Comparison of ENCODE assay signal across 17 cellular contexts in the genomic region with DNA sequence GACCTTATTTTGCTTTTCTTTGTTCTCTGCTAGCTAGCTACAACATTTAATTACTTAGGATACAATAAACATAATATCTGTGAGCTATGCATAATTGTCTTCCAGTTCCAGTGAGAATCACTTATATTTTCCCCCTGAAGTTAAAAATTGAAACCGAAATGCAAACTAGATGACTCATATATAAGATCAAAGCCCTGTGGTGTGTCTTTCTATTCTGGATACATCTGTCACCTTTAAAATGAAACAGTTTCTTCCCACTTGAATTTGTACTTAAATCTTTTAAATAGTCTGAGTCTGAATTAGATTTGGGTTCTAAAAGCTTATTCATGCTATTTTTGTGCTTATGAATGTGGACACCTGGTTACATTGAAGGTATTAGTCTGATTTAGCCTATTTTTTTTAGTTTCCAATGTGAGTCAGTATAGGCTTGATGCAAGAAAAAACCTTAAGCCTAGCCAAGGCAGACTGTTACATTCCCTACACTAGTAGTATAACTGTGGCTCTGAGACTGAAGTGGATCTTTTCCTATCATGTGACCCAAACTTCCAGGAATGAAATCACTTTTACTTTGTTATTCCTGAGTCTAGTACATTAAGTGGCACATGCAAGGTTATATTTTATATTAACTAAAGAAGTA.
DNase-seq lines count a peak whose midpoint lies in the region; ATAC-seq, FAIRE-seq and TF ChIP-seq lines count a peak whose summit lies in the region.
"Had no signal": no experiment of that assay in that cellular context is flagged by ENCODE, and none has a peak within 500 bp of the region (broad histone marks: within the 10 kb centered on the region; RNA-seq: fewer than 3 reads in every experiment).

No MANE protein-coding gene starts in this region.

- no peak overlapping the region for H3K9ac ChIP-seq in IMR-90 (ENCODE audit: low read depth, low read length)

- H3K4me1 ChIP-seq in IMR-90 (ENCODE audit: control insufficient read depth, insufficient read depth, low read length): no peaks in the 10 kb centered on the region
- H3K4me1 ChIP-seq: HAP-1 had no signal

- TF ChIP-seq POLR2A in H54 (IDR thresholded peaks at IDR 0.05; ENCODE audit: low read depth, low read length): no peak
- no peak for TF ChIP-seq POLR2A in IMR-90 (IDR thresholded peaks at IDR 0.05; ENCODE audit: low read depth, low read length)

- H4K91ac ChIP-seq in IMR-90 (ENCODE audit: insufficient read depth, low read depth, low read length): no peak overlapping the region

- no peak for TF ChIP-seq RAD21 in IMR-90 (IDR thresholded peaks at IDR 0.05; ENCODE audit: low read length)

- no peaks in the 10 kb centered on the region for H3K9me3 ChIP-seq in IMR-90 (ENCODE audit: control insufficient read depth, insufficient read depth, low read length)
- H3K9me3 ChIP-seq: HAP-1 had no signal

- no peaks in the 10 kb centered on the region for H3K9me3 Mint-ChIP-seq in activated CD4-positive, alpha-beta T cell treated with anti-CD3 and anti-CD28 coated beads for 36 hours (ENCODE audit: low read depth)
- H3K9me3 Mint-ChIP-seq in activated CD4-positive, alpha-beta T cell treated with anti-CD3 and anti-CD28 coated beads, Interleukin-2, amount 10 ng/mL, durations not matched to agents 7 days and 5 days: no peaks in the 10 kb centered on the region
- H3K9me3 Mint-ChIP-seq: mesothelial cell of epicardium had no signal

- H3K27ac ChIP-seq in IMR-90 (ENCODE audit: insufficient read depth, low read length): no peak overlapping the region
- H3K27ac ChIP-seq: skin epidermis had no signal

- WGBS in IMR-90 (ENCODE audit: extremely low coverage in 2 of 2, insufficient read length in 1 of 2), 2 experiments: no CpG with 5 or more reads among the region's 1 CpG

- no peaks in the 10 kb centered on the region for H3K36me3 Mint-ChIP-seq in activated CD4-positive, alpha-beta T cell treated with anti-CD3 and anti-CD28 coated beads for 36 hours (ENCODE audit: low read depth)
- H3K36me3 Mint-ChIP-seq in activated CD4-positive, alpha-beta T cell treated with anti-CD3 and anti-CD28 coated beads, Interleukin-2, amount 10 ng/mL, durations not matched to agents 7 days and 5 days (ENCODE audit: low read depth): no peaks in the 10 kb centered on the region
- H3K36me3 Mint-ChIP-seq: mesothelial cell of epicardium had no signal

- no peak for TF ChIP-seq CTCF in IMR-90 (conservative IDR thresholded peaks at IDR 0.05; ENCODE audit: low read depth, low read length)

- H3K4ac ChIP-seq in IMR-90 (ENCODE audit: low read depth, low read length): no peak overlapping the region

- H3K79me1 ChIP-seq in IMR-90 (ENCODE audit: low read depth in 1 of 2, low read length in 2 of 2): no peaks in the 10 kb centered on the region

- H2BK120ac ChIP-seq in IMR-90 (ENCODE audit: low read depth, low read length): no peak overlapping the region

- dilution Hi-C loops in IMR-90 (cut with HindIII; ENCODE audit: low sequenced_read_pairs, unreplicated experiment): no loop called here

- no peak overlapping the region for H2BK5ac ChIP-seq in IMR-90 (ENCODE audit: low read depth, low read length, poor library complexity, severe bottlenecking)

- H4K20me1 ChIP-seq in IMR-90 (ENCODE audit: insufficient read depth, low read length): no peaks in the 10 kb centered on the region

- 0 out of 3 replicates have a peak overlapping the region, but pooled peaks have one; percentile 27 for H2BK15ac ChIP-seq in IMR-90 (ENCODE audit: low read depth, low read length)

- no peak overlapping the region for H2AK5ac ChIP-seq in IMR-90 (ENCODE audit: low read depth, low read length)

- intact Hi-C loops in activated CD4-positive, alpha-beta T cell treated with anti-CD3 and anti-CD28 coated beads for 36 hours (cut with DNase I, micrococcal nuclease): no loop called here
- intact Hi-C loops in IMR-90 (cut with micrococcal nuclease): no loop called here

- H3K18ac ChIP-seq in IMR-90 (ENCODE audit: low read depth, low read length): no peak overlapping the region

- H2BK20ac ChIP-seq in IMR-90 (ENCODE audit: low read depth, low read length): no peak overlapping the region

- FAIRE-seq in H54 (lab: Jason Lieb, UNC): peak; percentile 20
- FAIRE-seq: A204.1, colon had no signal

- no peaks in the 10 kb centered on the region; the same call in 1 of the 2 replicates for H3K9me1 ChIP-seq in IMR-90 (ENCODE audit: insufficient read depth, low read length)

- no peak overlapping the region for H3K4me3 Mint-ChIP-seq in activated CD4-positive, alpha-beta T cell treated with anti-CD3 and anti-CD28 coated beads for 36 hours
- H3K4me3 Mint-ChIP-seq in activated CD4-positive, alpha-beta T cell treated with anti-CD3 and anti-CD28 coated beads, Interleukin-2, amount 10 ng/mL, durations not matched to agents 7 days and 5 days: no peak overlapping the region
- H3K4me3 Mint-ChIP-seq: mesothelial cell of epicardium had no signal

- no peak overlapping the region for H3K4me3 ChIP-seq in IMR-90 (ENCODE audit: insufficient read depth, low read depth, low read length)
- H3K4me3 ChIP-seq: HAP-1, skin epidermis had no signal

- H4K8ac ChIP-seq in IMR-90 (ENCODE audit: low read depth in 2 of 2, low read length in 2 of 2): no peak overlapping the region; a peak in 1 of 4 replicates

- H3K14ac ChIP-seq in IMR-90 (replicated peaks; ENCODE audit: low read depth, low read length): no peak overlapping the region

- BruUV-seq in IMR-90 (replicated peaks; lab: Mats Ljungman, UMichigan): no TSS peak

- no peak overlapping the region; the same call in 1 of the 2 replicates for H3K4me2 ChIP-seq in IMR-90 (ENCODE audit: low read depth, low read length)

- no peak overlapping the region for H2AFZ ChIP-seq in IMR-90 (replicated peaks; ENCODE audit: low read length, poor library complexity)

- no peak overlapping the region for H3K27ac Mint-ChIP-seq in activated CD4-positive, alpha-beta T cell treated with anti-CD3 and anti-CD28 coated beads for 36 hours
- H3K27ac Mint-ChIP-seq in activated CD4-positive, alpha-beta T cell treated with anti-CD3 and anti-CD28 coated beads, Interleukin-2, amount 10 ng/mL, durations not matched to agents 7 days and 5 days: no peak overlapping the region
- H3K27ac Mint-ChIP-seq: mesothelial cell of epicardium had no signal

- peaks cover 10% of the 10 kb centered on the region for H3K4me1 Mint-ChIP-seq in activated CD4-positive, alpha-beta T cell treated with anti-CD3 and anti-CD28 coated beads for 36 hours
- peaks cover 3% of the 10 kb centered on the region for H3K4me1 Mint-ChIP-seq in activated CD4-positive, alpha-beta T cell treated with anti-CD3 and anti-CD28 coated beads, Interleukin-2, amount 10 ng/mL, durations not matched to agents 7 days and 5 days
- H3K4me1 Mint-ChIP-seq: mesothelial cell of epicardium had no signal

- no peak overlapping the region for H3K56ac ChIP-seq in IMR-90 (ENCODE audit: extremely low read depth, insufficient read depth, low read length)

- no peak overlapping the region for H2AK9ac ChIP-seq in IMR-90 (replicated peaks; ENCODE audit: low read depth, low read length, poor library complexity)

- in situ Hi-C loops in IMR-90 (cut with MboI; ENCODE audit: low sequenced_read_pairs): no loop called here

- no peak for DNase-seq in activated CD4-positive, alpha-beta T cell treated with anti-CD3 and anti-CD28 coated beads for 36 hours
- DNase-seq in activated CD4-positive, alpha-beta T cell treated with anti-CD3 and anti-CD28 coated beads, Interleukin-2, amount 10 ng/mL, durations not matched to agents 7 days and 5 days: no peak
- no peak for DNase-seq in H54 (ENCODE audit: insufficient read length, low spot score)
- DNase-seq in IMR-90: peak; percentile 43
- peak; percentile 2 for DNase-seq in non-pigmented ciliary epithelial cell (ENCODE audit: low read depth)
- DNase-seq in RPMI8226: no peak
- DNase-seq in NCI-H187 (lab: John Stamatoyannopoulos, UW): no peak
- DNase-seq: activated CD8-positive, alpha-beta memory T cell treated with anti-CD3 and anti-CD28 coated beads, Interleukin-2, amount 50 U/mL, for 4 hours; glutamatergic neuron; NCI-H524; T-helper 2 cell had no signal

- H3K27me3 ChIP-seq in IMR-90 (ENCODE audit: control insufficient read depth, insufficient read depth, low read length): no peaks in the 10 kb centered on the region

- CTCF ChIA-PET in activated CD4-positive, alpha-beta T cell treated with anti-CD3 and anti-CD28 coated beads for 36 hours (lab: Charles Lee): interaction anchor here (0.7 kb wide), 1 partner anchor 8 kb away, joined by 4 read pairs; no protein-coding TSS in a partner anchor
- CTCF ChIA-PET in activated CD4-positive, alpha-beta T cell treated with anti-CD3 and anti-CD28 coated beads, Interleukin-2, amount 10 ng/mL, durations not matched to agents 7 days and 5 days (lab: Charles Lee): no interaction called here
- CTCF ChIA-PET in IMR-90 (lab: Yijun Ruan, JAX): no interaction called here

- no peaks in the 10 kb centered on the region for H3K36me3 ChIP-seq in IMR-90 (ENCODE audit: control insufficient read depth, insufficient read depth, low read length)
- H3K36me3 ChIP-seq: HAP-1 had no signal

- peak; percentile 92 for ATAC-seq in activated CD4-positive, alpha-beta T cell treated with anti-CD3 and anti-CD28 coated beads for 36 hours
- ATAC-seq in IMR-90 (ENCODE audit: low read depth): no peak
- ATAC-seq in HG03095 (IDR thresholded peaks at IDR 0.05; ENCODE audit: unreplicated experiment): no peak

- no peak overlapping the region for H3K23ac ChIP-seq in IMR-90 (ENCODE audit: low read depth, low read length)

- POLR2A ChIA-PET in activated CD4-positive, alpha-beta T cell treated with anti-CD3 and anti-CD28 coated beads for 36 hours (lab: Charles Lee): no interaction called here
- POLR2A ChIA-PET in activated CD4-positive, alpha-beta T cell treated with anti-CD3 and anti-CD28 coated beads, Interleukin-2, amount 10 ng/mL, durations not matched to agents 7 days and 5 days (lab: Charles Lee): no interaction called here
- POLR2A ChIA-PET in IMR-90 (lab: Charles Lee; ENCODE audit: unreplicated experiment): no interaction called here

- peak overlapping the region; percentile 54; the same call in 1 of the 2 replicates for H4K5ac ChIP-seq in IMR-90 (ENCODE audit: low read depth, low read length)

- H3K27me3 Mint-ChIP-seq in activated CD4-positive, alpha-beta T cell treated with anti-CD3 and anti-CD28 coated beads for 36 hours: peaks cover 13% of the 10 kb centered on the region
- H3K27me3 Mint-ChIP-seq in activated CD4-positive, alpha-beta T cell treated with anti-CD3 and anti-CD28 coated beads, Interleukin-2, amount 10 ng/mL, durations not matched to agents 7 days and 5 days: peaks cover 7% of the 10 kb centered on the region

TF ChIP-seq in IMR-90, 13 proteins besides CTCF, POLR2A, EP300 and RAD21 (continues in another document):
- no peak for TF ChIP-seq BHLHE40 (IDR thresholded peaks at IDR 0.05; ENCODE audit: low read depth, low read length)
- no peak for TF ChIP-seq SMC3 (IDR thresholded peaks at IDR 0.05; ENCODE audit: low read depth, low read length)
- TF ChIP-seq NFE2L2 (IDR thresholded peaks at IDR 0.05; ENCODE audit: low read depth, low read length): no peak

Comparison
In these comparisons a context has a peak if more than half of its experiments do, and no peak if none do; other contexts are left out.
1. DNase-seq: peak in IMR-90 (single experiment) and non-pigmented ciliary epithelial cell (single experiment); none in activated CD4-positive, alpha-beta T cell treated with anti-CD3 and anti-CD28 coated beads for 36 hours (single experiment), activated CD4-positive, alpha-beta T cell treated with anti-CD3 and anti-CD28 coated beads, Interleukin-2, amount 10 ng/mL, durations not matched to agents 7 days and 5 days (single experiment), H54 (single experiment), RPMI8226 (single experiment) and NCI-H187 (0 of 2).